Comparison of ENCODE assay signal across 8 cellular contexts in the genomic region with DNA sequence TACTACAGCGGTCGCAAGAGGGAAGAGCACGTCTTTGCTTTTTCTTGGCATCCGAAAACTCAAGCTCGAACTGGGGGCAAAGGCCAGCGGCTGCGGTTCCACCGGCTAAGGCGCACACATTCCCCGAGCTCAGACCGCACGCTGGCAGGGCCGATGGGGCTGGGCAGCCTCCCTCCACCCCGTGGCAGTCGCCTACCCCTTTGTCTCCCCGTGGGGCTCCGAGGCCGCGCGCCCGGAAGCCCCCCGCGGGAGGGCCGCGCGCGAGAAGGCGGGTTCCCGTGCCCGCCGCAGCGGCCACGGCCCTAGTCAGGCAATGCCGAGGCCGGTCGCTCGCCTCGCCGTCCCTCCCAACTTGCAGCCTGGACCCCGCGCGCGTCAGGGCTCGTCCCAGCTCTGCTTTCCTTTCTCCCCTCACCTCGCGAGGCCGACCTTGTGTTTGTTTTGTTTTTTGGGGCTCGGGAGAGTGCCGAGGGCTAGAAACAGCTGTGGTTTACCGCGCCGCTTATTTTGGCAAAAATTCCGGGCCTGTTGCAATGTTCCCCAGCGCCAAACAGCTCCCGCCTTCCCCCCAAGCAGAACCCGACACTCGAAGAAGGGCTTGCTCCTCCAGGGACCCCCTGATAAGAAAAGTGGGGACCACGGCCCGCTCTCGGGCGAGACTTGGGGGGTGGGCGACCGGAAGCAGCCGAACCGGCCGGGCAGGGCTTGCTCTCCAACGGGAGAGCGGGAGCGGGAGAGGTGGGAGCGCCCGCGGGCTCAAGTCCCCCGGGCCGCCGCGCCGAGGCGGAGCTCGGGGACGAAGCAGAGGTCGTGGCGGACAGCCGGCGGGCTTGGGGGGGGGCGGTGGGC.
DNase-seq lines count a peak whose midpoint lies in the region; ATAC-seq and TF ChIP-seq lines count a peak whose summit lies in the region.

No MANE protein-coding gene starts in this region.

- peak overlapping the region; percentile 75 for H3K4me3 ChIP-seq in NT2/D1 (ENCODE audit: insufficient read length, low read depth)
- peak overlapping the region; percentile 39 for H3K4me3 ChIP-seq in mucosa of stomach (ENCODE audit: low read length)

- H3K36me3 ChIP-seq in NT2/D1 (ENCODE audit: insufficient read depth, insufficient read length, low read length), result peaks cover 5% of the 10 kb centered on the region
- H3K36me3 ChIP-seq in mucosa of stomach (ENCODE audit: control insufficient read depth, insufficient read depth, low read length), result no peaks in the 10 kb centered on the region

- peak; percentile 21 for ATAC-seq in HG03280 (IDR thresholded peaks at IDR 0.05; ENCODE audit: unreplicated experiment)

- H3K4me1 ChIP-seq in NT2/D1 (ENCODE audit: insufficient read depth, insufficient read length), result no peaks in the 10 kb centered on the region
- H3K4me1 ChIP-seq in mucosa of stomach (ENCODE audit: control insufficient read depth, insufficient read depth, low read length), result peaks cover 8% of the 10 kb centered on the region

- TF ChIP-seq POLR2A in erythroblast (IDR thresholded peaks at IDR 0.05; ENCODE audit: low read length), result peak; percentile 84

- no peaks in the 10 kb centered on the region for H3K27me3 ChIP-seq in NT2/D1 (ENCODE audit: insufficient read depth, insufficient read length)
- no peaks in the 10 kb centered on the region for H3K27me3 ChIP-seq in mucosa of stomach (ENCODE audit: control insufficient read depth, insufficient read depth, low read length)

- no peaks in the 10 kb centered on the region for H3K9me3 ChIP-seq in NT2/D1 (ENCODE audit: insufficient read depth, low read length)
- H3K9me3 ChIP-seq in mucosa of stomach (ENCODE audit: control insufficient read depth, low read length), result no peaks in the 10 kb centered on the region

- DNase-seq in NCI-H187 (lab: John Stamatoyannopoulos, UW), result peak; percentile 36 to 49
- DNase-seq in NCI-H187 treated with DMSO at 0.1 percent for 48 hours (lab: John Stamatoyannopoulos, UW), result no peak
- DNase-seq in NT2/D1 (ENCODE audit: low read depth, low spot score), result peak; percentile 30
- DNase-seq in activated T-cell treated with anti-CD3 and anti-CD28 coated beads, Interleukin-2, amount 50 U/mL, for 1 hour, result peak; percentile 64
- peak; percentile 85 to 88 for DNase-seq in erythroblast (lab: John Stamatoyannopoulos, UW)
- peak; percentile 18 for DNase-seq in stimulated activated CD8-positive, alpha-beta memory T cell treated with anti-CD3 and anti-CD28 coated beads, Interleukin-7, amount 100 ng/mL, for 24 hours (ENCODE audit: low read depth)

- H3K9ac ChIP-seq in NT2/D1 (ENCODE audit: insufficient read length, low read depth) (peak overlapping the region; percentile 93), mucosa of stomach (ENCODE audit: low read length) (peak overlapping the region; percentile 93)
